ENCODE assay signal across 8 cellular contexts in genomic region chr12:12024958-12025682, GRCh38. TPM values are rescaled to one million over a fixed set of nuclear protein-coding genes. Genes with fewer than 3 reads are reported as not detected.
DNase-seq lines count a peak whose midpoint lies in the region; ATAC-seq and TF ChIP-seq lines count a peak whose summit lies in the region.

No MANE protein-coding gene starts in this region.

- H3K36me3 ChIP-seq in colonic mucosa: no peaks in the 10 kb centered on the region

- intact Hi-C loops in colonic mucosa (cut with DNase I): no loop called here

- no peak overlapping the region for H3K9ac ChIP-seq in colonic mucosa (ENCODE audit: low read depth in 2 of 2, low read length in 2 of 2)

- H3K27me3 ChIP-seq in colonic mucosa: no peaks in the 10 kb centered on the region

- H3K9me3 ChIP-seq in colonic mucosa: no peaks in the 10 kb centered on the region

- ATAC-seq in GM21423 (IDR thresholded peaks at IDR 0.05; ENCODE audit: unreplicated experiment) (peak; percentile 80), HG03558 (IDR thresholded peaks at IDR 0.05; ENCODE audit: extremely low read depth, unreplicated experiment) (peak; percentile 87)

- TF ChIP-seq CTCF in GM12864 (IDR thresholded peaks at IDR 0.05; ENCODE audit: low read depth, low read length, missing control alignments): no peak
- TF ChIP-seq CTCF in colonic mucosa (IDR thresholded peaks at IDR 0.05): no peak

- peak; percentile 75 for DNase-seq in GM12864 (ENCODE audit: low read depth)
- peak; percentile 85 for DNase-seq in colonic mucosa
- no peak for DNase-seq in amniotic stem cell (lab: John Stamatoyannopoulos, UW)
- no peak for DNase-seq in NCI-H2081 (lab: John Stamatoyannopoulos, UW)
- no peak for DNase-seq in iPS-NIHi11 (ENCODE audit: low spot score)
- DNase-seq in SHP77 (lab: John Stamatoyannopoulos, UW): no peak

- H3K4me1 ChIP-seq in colonic mucosa: no peaks in the 10 kb centered on the region

- H3K4me3 ChIP-seq in GM12864 (ENCODE audit: low read depth, low read length) (peak overlapping the region; percentile 36), colonic mucosa (no peak overlapping the region)

- H3K27ac ChIP-seq in colonic mucosa: peak overlapping the region; percentile 32

RNA-seq across cellular contexts. Expression of gene BCL2L14, which starts 45.6 kb away (rescaled TPM):
- total RNA-seq in colonic mucosa: 10 to 100 TPM; 48.6 to 68.3 TPM

Comparison
In these comparisons a context has a peak if more than half of its experiments do, and no peak if none do; other contexts are left out.
1. DNase-seq: peak in GM12864 (single experiment) and colonic mucosa (single experiment); none in amniotic stem cell (single experiment), NCI-H2081 (0 of 2), iPS-NIHi11 (single experiment) and SHP77 (0 of 2).